ENCODE assay signal across 1 cellular context in genomic region chr9:41174994-41175393, GRCh38.
TF ChIP-seq lines count a peak whose summit lies in the region.
"Not testable (repeated sequence)": the region's sequence is repeated elsewhere in the genome, so short reads cannot be mapped to it uniquely, and the experiment has no call there.

No MANE protein-coding gene starts in this region.

TF ChIP-seq in HepG2, 621 proteins besides CTCF, POLR2A, EP300 and RAD21:
- TF ChIP-seq GATAD2A (CRISPR knock-in tag; IDR thresholded peaks at IDR 0.05): peak; percentile 71
- TF ChIP-seq FOXK1 (CRISPR knock-in tag; IDR thresholded peaks at IDR 0.05; ENCODE audit: borderline replicate concordance, low read depth): peak; percentile 24; the same call in 1 of the 2 replicates
- peak; percentile 26; the same call in 1 of the 2 replicates for TF ChIP-seq SOX5 (CRISPR knock-in tag; IDR thresholded peaks at IDR 0.05; ENCODE audit: borderline replicate concordance)
- peak; percentile 81 for TF ChIP-seq FOSL2 (CRISPR knock-in tag; IDR thresholded peaks at IDR 0.05)
- peak; percentile 27; the same call in 1 of the 2 replicates for TF ChIP-seq HNF4A (CRISPR knock-in tag; IDR thresholded peaks at IDR 0.05)
- not testable (repeated sequence) for TF ChIP-seq SOX13, FOXP1, FOXA1 (IDR thresholded peaks at IDR 0.05)
- TF ChIP-seq SOX13 (CRISPR knock-in tag; conservative IDR thresholded peaks at IDR 0.05 in 1 of 2, IDR thresholded peaks at IDR 0.05 in 1 of 2): 0 out of 4 replicates have a peak, but pooled peaks of 1 of the 2 experiments have one; percentile 8
- peak; percentile 23; the same call in 1 of the 2 replicates for TF ChIP-seq HMG20A (CRISPR knock-in tag; IDR thresholded peaks at IDR 0.05; ENCODE audit: borderline replicate concordance)
- TF ChIP-seq ELF3 (CRISPR knock-in tag; IDR thresholded peaks at IDR 0.05): 0 out of 2 replicates have a peak, but pooled peaks have one; percentile 37
- TF ChIP-seq TFAP4 (IDR thresholded peaks at IDR 0.05; ENCODE audit: borderline replicate concordance, low read depth): peak; percentile 77
- peak; percentile 18; the same call in 1 of the 2 replicates for TF ChIP-seq FOSL1 (CRISPR knock-in tag; IDR thresholded peaks at IDR 0.05; ENCODE audit: borderline replicate concordance)
- 0 out of 2 replicates have a peak, but pooled peaks have one; percentile 25 for TF ChIP-seq MIXL1 (CRISPR knock-in tag; IDR thresholded peaks at IDR 0.05)
- peak; percentile 68; the same call in 1 of the 2 replicates for TF ChIP-seq ARID5B (CRISPR knock-in tag; IDR thresholded peaks at IDR 0.05)
- TF ChIP-seq SAP130 (CRISPR knock-in tag; IDR thresholded peaks at IDR 0.05; ENCODE audit: low read depth): peak; percentile 64
- peak; percentile 77 for TF ChIP-seq FOXP1 (CRISPR knock-in tag; IDR thresholded peaks at IDR 0.05)
- TF ChIP-seq HOMEZ (CRISPR knock-in tag; IDR thresholded peaks at IDR 0.05; ENCODE audit: low read depth): peak; percentile 67; the same call in 1 of the 2 replicates
- peak; percentile 89 for TF ChIP-seq FOXA3 (CRISPR knock-in tag; IDR thresholded peaks at IDR 0.05)
- TF ChIP-seq FOXA1 (CRISPR knock-in tag; IDR thresholded peaks at IDR 0.05): peak; percentile 77
- TF ChIP-seq MED1 (CRISPR knock-in tag; IDR thresholded peaks at IDR 0.05): peak; percentile 36; the same call in 1 of the 2 replicates
- TF ChIP-seq FOXP4 (CRISPR knock-in tag; IDR thresholded peaks at IDR 0.05): peak; percentile 45
- 0 out of 2 replicates have a peak, but pooled peaks have one; percentile 32 for TF ChIP-seq KDM1A (CRISPR knock-in tag; IDR thresholded peaks at IDR 0.05)
